Comparison of ENCODE assay signal across 1 cellular context in genomic region chr12:89634508-89634907, GRCh38.
TF ChIP-seq lines count a peak whose summit lies in the region.

No MANE protein-coding gene starts in this region.

TF ChIP-seq in HepG2, 621 proteins besides CTCF, POLR2A, EP300 and RAD21 (continued from another document):
- TF ChIP-seq ZBTB33 (CRISPR knock-in tag; IDR thresholded peaks at IDR 0.05) = no peak
- TF ChIP-seq ZNF501 (CRISPR knock-in tag; IDR thresholded peaks at IDR 0.05) = no peak
- no peak for TF ChIP-seq SRSF1 (optimal IDR thresholded peaks at IDR 0.05; ENCODE audit: low read depth, low read length)
- no peak for TF ChIP-seq SETDB1 (CRISPR knock-in tag; IDR thresholded peaks at IDR 0.05; ENCODE audit: borderline replicate concordance)
- peak; percentile 29; the same call in 1 of the 2 replicates for TF ChIP-seq GATAD2A (CRISPR knock-in tag; IDR thresholded peaks at IDR 0.05)
- no peak for TF ChIP-seq ZNF569 (CRISPR knock-in tag; IDR thresholded peaks at IDR 0.05; ENCODE audit: borderline replicate concordance)
- TF ChIP-seq ZFX (CRISPR knock-in tag; IDR thresholded peaks at IDR 0.05; ENCODE audit: low read depth) = no peak
- TF ChIP-seq TP53 (CRISPR knock-in tag; conservative IDR thresholded peaks at IDR 0.05) = no peak
- TF ChIP-seq ZSCAN9 (CRISPR knock-in tag; IDR thresholded peaks at IDR 0.05; ENCODE audit: borderline replicate concordance) = 0 out of 2 replicates have a peak, but pooled peaks have one; percentile 13
- no peak for TF ChIP-seq ZFP62 (CRISPR knock-in tag; IDR thresholded peaks at IDR 0.05)
- TF ChIP-seq CREBL2 (CRISPR knock-in tag; IDR thresholded peaks at IDR 0.05; ENCODE audit: borderline replicate concordance) = no peak
- TF ChIP-seq ZNF276 (CRISPR knock-in tag; IDR thresholded peaks at IDR 0.05; ENCODE audit: low read depth) = no peak
- no peak for TF ChIP-seq XRCC5 (optimal IDR thresholded peaks at IDR 0.05; ENCODE audit: low read length)
- no peak for TF ChIP-seq ZNF382 (CRISPR knock-in tag; IDR thresholded peaks at IDR 0.05; ENCODE audit: borderline replicate concordance)
- no peak for TF ChIP-seq CREB3 (CRISPR knock-in tag; IDR thresholded peaks at IDR 0.05)
- no peak for TF ChIP-seq AGO1 (IDR thresholded peaks at IDR 0.05; ENCODE audit: low read depth, low read length, poor library complexity, severe bottlenecking)
- no peak for TF ChIP-seq EZH2 (conservative IDR thresholded peaks at IDR 0.05; ENCODE audit: low read depth, low read length)
- no peak for TF ChIP-seq ZNF549 (CRISPR knock-in tag; IDR thresholded peaks at IDR 0.05)
- peak; percentile 48; the same call in 1 of the 2 replicates for TF ChIP-seq ARID5B (CRISPR knock-in tag; IDR thresholded peaks at IDR 0.05)
- no peak for TF ChIP-seq TERF1 (CRISPR knock-in tag; IDR thresholded peaks at IDR 0.05)
- no peak for TF ChIP-seq MTA1 (CRISPR knock-in tag; IDR thresholded peaks at IDR 0.05; ENCODE audit: borderline replicate concordance)
- TF ChIP-seq ERF (CRISPR knock-in tag; IDR thresholded peaks at IDR 0.05) = no peak
- TF ChIP-seq MED13 (CRISPR knock-in tag; IDR thresholded peaks at IDR 0.05) = no peak
- no peak for TF ChIP-seq SALL2 (CRISPR knock-in tag; IDR thresholded peaks at IDR 0.05)
- TF ChIP-seq ZNF576 (CRISPR knock-in tag; IDR thresholded peaks at IDR 0.05) = no peak
- no peak for TF ChIP-seq ZNF235 (CRISPR knock-in tag; IDR thresholded peaks at IDR 0.05; ENCODE audit: borderline replicate concordance)
- TF ChIP-seq ZNF354B (CRISPR knock-in tag; IDR thresholded peaks at IDR 0.05) = no peak
- no peak for TF ChIP-seq GPBP1L1 (CRISPR knock-in tag; IDR thresholded peaks at IDR 0.05)
